In genomic region chr2:219736196-219736595, GRCh38 we compare ENCODE assay signal across 8 cellular contexts.
DNase-seq lines count a peak whose midpoint lies in the region; ATAC-seq, FAIRE-seq and TF ChIP-seq lines count a peak whose summit lies in the region.

No MANE protein-coding gene starts in this region.

- no peaks in the 10 kb centered on the region for H3K27me3 ChIP-seq in transverse colon

- peak; percentile 46 for TF ChIP-seq CTCF in astrocyte of the spinal cord (IDR thresholded peaks at IDR 0.05; ENCODE audit: low read depth, low read length)
- TF ChIP-seq CTCF in transverse colon (IDR thresholded peaks at IDR 0.05): peak; percentile 22 to 44 (median 42)

- H3K4me3 ChIP-seq in astrocyte of the spinal cord (ENCODE audit: low read depth, low read length) (no peak overlapping the region), transverse colon (no peak overlapping the region)

- H3K36me3 ChIP-seq in transverse colon: no peaks in the 10 kb centered on the region

- no peaks in the 10 kb centered on the region for H3K9me3 ChIP-seq in transverse colon

- 7 to 8% methylated on average over 2 to 3 of the region's 3 CpGs for WGBS in transverse colon (ENCODE audit: low coverage in 1 of 2), 2 donors

- no peaks in the 10 kb centered on the region for H3K4me1 ChIP-seq in transverse colon

- intact Hi-C loops in transverse colon (cut with DNase I; ENCODE audit: low total_unique reads): no loop called here

- DNase-seq in AG08395 (ENCODE audit: low spot score) (peak; percentile 77), H54 (ENCODE audit: insufficient read length, low spot score) (peak; percentile 61), NCI-H446 (lab: John Stamatoyannopoulos, UW) (peak; percentile 10 to 61), astrocyte of the spinal cord (ENCODE audit: low read depth, low spot score) (peak; percentile 80), iPS-NIHi7 (ENCODE audit: extremely low spot score) (peak; percentile 73), transverse colon (no peak)

- no peak for ATAC-seq in HG02973 (IDR thresholded peaks at IDR 0.05; ENCODE audit: unreplicated experiment)
- no peak for ATAC-seq in HG03565 (IDR thresholded peaks at IDR 0.05; ENCODE audit: unreplicated experiment)

- H3K27ac ChIP-seq in transverse colon: no peak overlapping the region

- peak; percentile 91 for FAIRE-seq in H54 (lab: Jason Lieb, UNC)

- no peak for TF ChIP-seq EP300 in transverse colon (IDR thresholded peaks at IDR 0.05; ENCODE audit: low read depth)

- in situ Hi-C loops in astrocyte of the spinal cord (cut with HindIII; ENCODE audit: low sequenced_read_pairs): no loop called here
- in situ Hi-C loops in transverse colon (cut with MboI; ENCODE audit: low pct_ligation_motif_present in 1 of 4, low pct_unique_long_range_greater_than_20kb in 1 of 4, low sequenced_read_pairs in 3 of 4): loop anchor here in 1 of 4 donors (25.0 kb wide), 1 partner anchor 1851 kb away; no protein-coding TSS in a partner anchor

- TF ChIP-seq POLR2A in H54 (IDR thresholded peaks at IDR 0.05; ENCODE audit: low read depth, low read length): no peak
- TF ChIP-seq POLR2A in transverse colon (IDR thresholded peaks at IDR 0.05): no peak
